In genomic region chr9:136411358-136411757, GRCh38 we compare ENCODE assay signal across 8 cellular contexts. TPM values are rescaled to one million over a fixed set of nuclear protein-coding genes. Genes with fewer than 3 reads are reported as not detected.
DNase-seq lines count a peak whose midpoint lies in the region; ATAC-seq, FAIRE-seq and TF ChIP-seq lines count a peak whose summit lies in the region.

No MANE protein-coding gene starts in this region.

- no TSS peak for BruUV-seq in HepG2 (replicated peaks; lab: Mats Ljungman, UMichigan)

- no peaks in the 10 kb centered on the region for H3K27me3 Mint-ChIP-seq in activated CD4-positive, alpha-beta T cell treated with anti-CD3 and anti-CD28 coated beads for 36 hours
- H3K27me3 Mint-ChIP-seq in activated naive CD8-positive, alpha-beta T cell treated with anti-CD3 and anti-CD28 coated beads, Interleukin-2, amount 50 U/mL, for 24 hours: no peaks in the 10 kb centered on the region

- peaks cover 25 to 49% of the 10 kb centered on the region in 2 experiments for H3K36me3 ChIP-seq in HepG2 (replicated peaks in 1 of 2; ENCODE audit: control insufficient read depth in 1 of 2, insufficient read depth in 2 of 2, low read length in 2 of 2)
- peaks cover 53% of the 10 kb centered on the region for H3K36me3 ChIP-seq in suprapubic skin

- H2AFZ ChIP-seq in HepG2 (ENCODE audit: low read length): no peak overlapping the region

- H3K4me3 ChIP-seq in HepG2 (replicated peaks in 1 of 3; ENCODE audit: insufficient read depth in 1 of 3, low read depth in 2 of 3, low read length in 3 of 3) (peak overlapping the region; percentile 69 to 99 (median 89)), suprapubic skin (peak overlapping the region; percentile 91)

- peak overlapping the region; percentile 91 for H3K4me2 ChIP-seq in HepG2 (ENCODE audit: low read depth, low read length)

- TF ChIP-seq RAD21 in HepG2 (CRISPR knock-in tag; IDR thresholded peaks at IDR 0.05): no peak

- intact Hi-C loops in activated CD4-positive, alpha-beta T cell treated with anti-CD3 and anti-CD28 coated beads for 36 hours (cut with DNase I, micrococcal nuclease): loop anchor here (2.0 kb wide), 2 partner anchors 71 to 317 kb away; partner anchors contain the start of gene SEC16A (in 1 of the 2)
- intact Hi-C loops in HepG2 (cut with micrococcal nuclease; ENCODE audit: unreplicated experiment): no loop called here

- POLR2A ChIA-PET in activated CD4-positive, alpha-beta T cell treated with anti-CD3 and anti-CD28 coated beads for 36 hours (lab: Charles Lee): no interaction called here
- POLR2A ChIA-PET in HepG2 (lab: Yijun Ruan, JAX): interaction anchor here (1.5 kb wide), 1 partner anchor 11 kb away, joined by 3 read pairs; the partner anchor contains the start of gene SNAPC4

- in situ Hi-C loops in HepG2 (cut with HindIII; ENCODE audit: extremely low pct_ligation_motif_present, low pct_unique_long_range_greater_than_20kb): no loop called here

- H3K4me1 Mint-ChIP-seq in activated CD4-positive, alpha-beta T cell treated with anti-CD3 and anti-CD28 coated beads for 36 hours: peaks cover 47% of the 10 kb centered on the region
- H3K4me1 Mint-ChIP-seq in activated naive CD8-positive, alpha-beta T cell treated with anti-CD3 and anti-CD28 coated beads, Interleukin-2, amount 50 U/mL, for 24 hours: peaks cover 47% of the 10 kb centered on the region

- peaks cover 60% of the 10 kb centered on the region for H3K36me3 Mint-ChIP-seq in activated CD4-positive, alpha-beta T cell treated with anti-CD3 and anti-CD28 coated beads for 36 hours (ENCODE audit: low read depth)
- peaks cover 60% of the 10 kb centered on the region for H3K36me3 Mint-ChIP-seq in activated naive CD8-positive, alpha-beta T cell treated with anti-CD3 and anti-CD28 coated beads, Interleukin-2, amount 50 U/mL, for 24 hours (ENCODE audit: low read depth)

- H3K27ac ChIP-seq in HepG2 (ENCODE audit: extremely low read length, insufficient read depth, low read length) (peak overlapping the region; percentile 65), suprapubic skin (no peak overlapping the region)

- peaks cover 8% of the 10 kb centered on the region for H4K20me1 ChIP-seq in HepG2 (ENCODE audit: insufficient read depth, low read length)

- no peak for FAIRE-seq in HepG2 (lab: Jason Lieb, UNC)

- H3K9me3 Mint-ChIP-seq in activated CD4-positive, alpha-beta T cell treated with anti-CD3 and anti-CD28 coated beads for 36 hours (ENCODE audit: low read depth): no peaks in the 10 kb centered on the region
- H3K9me3 Mint-ChIP-seq in activated naive CD8-positive, alpha-beta T cell treated with anti-CD3 and anti-CD28 coated beads, Interleukin-2, amount 50 U/mL, for 24 hours: no peaks in the 10 kb centered on the region

- H3K4me1 ChIP-seq in HepG2 (ENCODE audit: insufficient read depth, low read length) (peaks cover 36% of the 10 kb centered on the region), suprapubic skin (peaks cover 30% of the 10 kb centered on the region)

- peak overlapping the region; percentile 89 for H3K27ac Mint-ChIP-seq in activated CD4-positive, alpha-beta T cell treated with anti-CD3 and anti-CD28 coated beads for 36 hours
- peak overlapping the region; percentile 89 for H3K27ac Mint-ChIP-seq in activated naive CD8-positive, alpha-beta T cell treated with anti-CD3 and anti-CD28 coated beads, Interleukin-2, amount 50 U/mL, for 24 hours

- H3K9ac ChIP-seq in HepG2 (ENCODE audit: insufficient read depth, low read depth, low read length): peak overlapping the region; percentile 89

- CTCF ChIA-PET in activated CD4-positive, alpha-beta T cell treated with anti-CD3 and anti-CD28 coated beads for 36 hours (lab: Charles Lee): interaction anchor here (1.1 kb wide), 1 partner anchor 10 kb away, joined by 7 read pairs; no protein-coding TSS in a partner anchor
- CTCF ChIA-PET in HepG2 (lab: Yijun Ruan, JAX; ENCODE audit: low intra/inter-chr PET ratio, low total read pairs): no interaction called here

- peaks cover 49% of the 10 kb centered on the region for H3K79me2 ChIP-seq in HepG2 (ENCODE audit: insufficient read depth, low read length)

- H3K27me3 ChIP-seq in HepG2 (ENCODE audit: control insufficient read depth in 1 of 2, insufficient read depth in 2 of 2, low read length in 2 of 2) (no peaks in the 10 kb centered on the region; a peak in 1 of 5 replicates), suprapubic skin (no peaks in the 10 kb centered on the region)

- no peak for DNase-seq in activated CD4-positive, alpha-beta T cell treated with anti-CD3 and anti-CD28 coated beads for 36 hours
- DNase-seq in activated CD4-positive, alpha-beta T cell treated with anti-CD3 and anti-CD28 coated beads for 1 hour: no peak
- no peak for DNase-seq in activated naive CD8-positive, alpha-beta T cell treated with anti-CD3 and anti-CD28 coated beads, Interleukin-2, amount 50 U/mL, for 24 hours
- DNase-seq in HepG2 (ENCODE audit: low spot score): no peak
- no peak for DNase-seq in suprapubic skin (ENCODE audit: low spot score in 2 of 2)
- no peak for DNase-seq in GDM1 (lab: John Stamatoyannopoulos, UW)

- peak overlapping the region; percentile 90 for H3K4me3 Mint-ChIP-seq in activated CD4-positive, alpha-beta T cell treated with anti-CD3 and anti-CD28 coated beads for 36 hours
- peak overlapping the region; percentile 98 for H3K4me3 Mint-ChIP-seq in activated naive CD8-positive, alpha-beta T cell treated with anti-CD3 and anti-CD28 coated beads, Interleukin-2, amount 50 U/mL, for 24 hours

- no peak for TF ChIP-seq POLR2A in HepG2 (IDR thresholded peaks at IDR 0.05; ENCODE audit: insufficient read depth in 1 of 2, low read depth in 2 of 2, low read length in 2 of 2)
- TF ChIP-seq POLR2A in suprapubic skin (IDR thresholded peaks at IDR 0.05): no peak

- TF ChIP-seq EP300 in HepG2 (IDR thresholded peaks at IDR 0.05; ENCODE audit: low read depth in 2 of 2, low read length in 2 of 2) (no peak), HepG2 (CRISPR knock-in tag; IDR thresholded peaks at IDR 0.05; ENCODE audit: borderline replicate concordance) (no peak), suprapubic skin (IDR thresholded peaks at IDR 0.05) (no peak)

- ATAC-seq in activated CD4-positive, alpha-beta T cell treated with anti-CD3 and anti-CD28 coated beads for 36 hours: no peak
- peak; percentile 59 for ATAC-seq in activated naive CD8-positive, alpha-beta T cell treated with anti-CD3 and anti-CD28 coated beads, Interleukin-2, amount 50 U/mL, for 24 hours
- ATAC-seq in HepG2: no peak
- no peak for ATAC-seq in HG03460 (IDR thresholded peaks at IDR 0.05; ENCODE audit: unreplicated experiment)
- no peak for ATAC-seq in HG02938 (IDR thresholded peaks at IDR 0.05; ENCODE audit: unreplicated experiment)

- 42% methylated on average over 4 of the region's 4 CpGs for WGBS in HepG2 (ENCODE audit: low lambda C conversion rate)
- 21% methylated on average over 4 of the region's 4 CpGs for WGBS in suprapubic skin

- H3K9me3 ChIP-seq in HepG2 (ENCODE audit: low read length): no peaks in the 10 kb centered on the region
- H3K9me3 ChIP-seq in suprapubic skin: no peaks in the 10 kb centered on the region

- TF ChIP-seq CTCF in HepG2 (CRISPR knock-in tag; IDR thresholded peaks at IDR 0.05) (no peak), suprapubic skin (IDR thresholded peaks at IDR 0.05) (no peak)

RNA-seq across cellular contexts. Expression of gene PMPCA, which starts 0.9 kb away (rescaled TPM):
- total RNA-seq in activated CD4-positive, alpha-beta T cell treated with anti-CD3 and anti-CD28 coated beads for 36 hours: 100 to 1,000 TPM in 1 of 2 experiments, 10 to 100 TPM in 1; 88.0 to 113 TPM
- total RNA-seq in HepG2 (2016; rRNA removed; fragmentation: Illumina TruSeq; extraction: Trizol) (75.7 and 88.4 TPM in 2 replicates), suprapubic skin (10 to 100 TPM; 44.1 to 65.8 (median 63.5) TPM)
- 14.1 and 15.7 TPM in 2 replicates for total RNA-seq in HepG2 (2016; cell fraction: cytosol; rRNA removed; fragmentation: Illumina TruSeq; extraction: Trizol; ENCODE audit: low read depth)
- 70.5 and 92.4 TPM in 2 replicates for total RNA-seq in HepG2 (2016; cell fraction: insoluble cytoplasmic fraction; rRNA removed; fragmentation: Illumina TruSeq; extraction: Trizol)
- 21.9 and 22.0 TPM in 2 replicates for total RNA-seq in HepG2 (2016; cell fraction: membrane; rRNA removed; fragmentation: Illumina TruSeq; extraction: Trizol)
- 58.2 and 62.3 TPM in 2 replicates for total RNA-seq in HepG2 (2016; cell fraction: nucleus; rRNA removed; fragmentation: Illumina TruSeq; extraction: Trizol)
- 70.2 and 80.2 TPM in 2 replicates for polyA plus RNA-seq in HepG2 (2011; rRNA removed)
- 44.9 and 55.2 TPM in 2 replicates for polyA plus RNA-seq in HepG2 (2011; cell fraction: cytosol; rRNA removed)
- polyA plus RNA-seq in HepG2 (2011; cell fraction: nucleus; rRNA removed): 206 and 222 TPM in 2 replicates
- polyA plus RNA-seq in HepG2 (2012): 41.5 and 108 TPM in 2 replicates
- polyA plus RNA-seq in HepG2 (2016; cell fraction: cytosol; fragmentation: Illumina TruSeq; extraction: Trizol; ENCODE audit: low read depth): 10.1 and 10.7 TPM in 2 replicates
- 86.9 and 90.6 TPM in 2 replicates for polyA plus RNA-seq in HepG2 (2016; cell fraction: insoluble cytoplasmic fraction; fragmentation: Illumina TruSeq; extraction: Trizol; ENCODE audit: low read depth)
- polyA plus RNA-seq in HepG2 (2016; cell fraction: membrane; fragmentation: Illumina TruSeq; extraction: Trizol; ENCODE audit: low read depth): 13.3 and 15.7 TPM in 2 replicates
- 114 and 129 TPM in 2 replicates for polyA plus RNA-seq in HepG2 (2016; cell fraction: nucleus; fragmentation: Illumina TruSeq; extraction: Trizol; ENCODE audit: insufficient read depth, low read depth)
- 57.2 and 74.5 TPM in 2 replicates for polyA minus RNA-seq in HepG2 (2011; rRNA and poly(A)+ RNA removed; ENCODE audit: low replicate concordance)
- 22.3 and 23.8 TPM in 2 replicates for polyA minus RNA-seq in HepG2 (2011; cell fraction: cytosol; rRNA and poly(A)+ RNA removed)
- 42.0 and 54.2 TPM in 2 replicates for polyA minus RNA-seq in HepG2 (2011; cell fraction: nucleus; rRNA and poly(A)+ RNA removed)

RNA-seq across cellular contexts. Expression of gene ENTR1, which starts 0.9 kb away (rescaled TPM):
- 10 to 100 TPM; 57.2 to 67.7 TPM for total RNA-seq in activated CD4-positive, alpha-beta T cell treated with anti-CD3 and anti-CD28 coated beads for 36 hours
- total RNA-seq in HepG2 (2016; rRNA removed; fragmentation: Illumina TruSeq; extraction: Trizol) (56.6 and 76.4 TPM in 2 replicates), suprapubic skin (10 to 100 TPM; 37.4 to 93.0 (median 49.7) TPM)
- total RNA-seq in HepG2 (2016; cell fraction: cytosol; rRNA removed; fragmentation: Illumina TruSeq; extraction: Trizol; ENCODE audit: low read depth): 47.6 and 52.6 TPM in 2 replicates
- total RNA-seq in HepG2 (2016; cell fraction: insoluble cytoplasmic fraction; rRNA removed; fragmentation: Illumina TruSeq; extraction: Trizol): 51.9 and 75.7 TPM in 2 replicates
- 90.1 and 92.9 TPM in 2 replicates for total RNA-seq in HepG2 (2016; cell fraction: membrane; rRNA removed; fragmentation: Illumina TruSeq; extraction: Trizol)
- total RNA-seq in HepG2 (2016; cell fraction: nucleus; rRNA removed; fragmentation: Illumina TruSeq; extraction: Trizol): 59.2 and 73.6 TPM in 2 replicates
- 70.1 and 84.2 TPM in 2 replicates for polyA plus RNA-seq in HepG2 (2011; rRNA removed)
- 35.5 and 40.6 TPM in 2 replicates for polyA plus RNA-seq in HepG2 (2011; cell fraction: cytosol; rRNA removed)
- 236 and 246 TPM in 2 replicates for polyA plus RNA-seq in HepG2 (2011; cell fraction: nucleus; rRNA removed)
- 48.1 and 65.0 TPM in 2 replicates for polyA plus RNA-seq in HepG2 (2012)
- 47.0 and 48.8 TPM in 2 replicates for polyA plus RNA-seq in HepG2 (2016; cell fraction: cytosol; fragmentation: Illumina TruSeq; extraction: Trizol; ENCODE audit: low read depth)
- polyA plus RNA-seq in HepG2 (2016; cell fraction: insoluble cytoplasmic fraction; fragmentation: Illumina TruSeq; extraction: Trizol; ENCODE audit: low read depth): 57.5 and 58.8 TPM in 2 replicates
- 70.9 TPM in 2 replicates for polyA plus RNA-seq in HepG2 (2016; cell fraction: membrane; fragmentation: Illumina TruSeq; extraction: Trizol; ENCODE audit: low read depth)
- polyA plus RNA-seq in HepG2 (2016; cell fraction: nucleus; fragmentation: Illumina TruSeq; extraction: Trizol; ENCODE audit: insufficient read depth, low read depth): 178 and 194 TPM in 2 replicates
- 57.8 and 122 TPM in 2 replicates for polyA minus RNA-seq in HepG2 (2011; rRNA and poly(A)+ RNA removed; ENCODE audit: low replicate concordance)
- polyA minus RNA-seq in HepG2 (2011; cell fraction: cytosol; rRNA and poly(A)+ RNA removed): 17.6 and 22.7 TPM in 2 replicates
- 46.1 and 48.1 TPM in 2 replicates for polyA minus RNA-seq in HepG2 (2011; cell fraction: nucleus; rRNA and poly(A)+ RNA removed)

RNA-seq across cellular contexts. Expression of gene SNAPC4, which starts 11.4 kb away (rescaled TPM):
- 10 to 100 TPM; 12.4 to 16.8 TPM for total RNA-seq in activated CD4-positive, alpha-beta T cell treated with anti-CD3 and anti-CD28 coated beads for 36 hours
- 4.3 and 6.0 TPM in 2 replicates for total RNA-seq in HepG2 (2016; rRNA removed; fragmentation: Illumina TruSeq; extraction: Trizol)
- total RNA-seq in HepG2 (2016; cell fraction: cytosol; rRNA removed; fragmentation: Illumina TruSeq; extraction: Trizol; ENCODE audit: low read depth): 0.51 and 0.88 TPM in 2 replicates
- 3.9 and 6.1 TPM in 2 replicates for total RNA-seq in HepG2 (2016; cell fraction: insoluble cytoplasmic fraction; rRNA removed; fragmentation: Illumina TruSeq; extraction: Trizol)
- 1.5 TPM in 2 replicates for total RNA-seq in HepG2 (2016; cell fraction: membrane; rRNA removed; fragmentation: Illumina TruSeq; extraction: Trizol)
- total RNA-seq in HepG2 (2016; cell fraction: nucleus; rRNA removed; fragmentation: Illumina TruSeq; extraction: Trizol): 7.0 and 9.4 TPM in 2 replicates
- polyA plus RNA-seq in HepG2 (2011; rRNA removed): 2.0 and 3.3 TPM in 2 replicates
- 1.0 and 1.7 TPM in 2 replicates for polyA plus RNA-seq in HepG2 (2011; cell fraction: cytosol; rRNA removed)
- polyA plus RNA-seq in HepG2 (2011; cell fraction: nucleus; rRNA removed): 20.5 and 27.4 TPM in 2 replicates
- 3.3 TPM in 2 replicates for polyA plus RNA-seq in HepG2 (2012)
- 0.61 and 0.67 TPM in 2 replicates for polyA plus RNA-seq in HepG2 (2016; cell fraction: cytosol; fragmentation: Illumina TruSeq; extraction: Trizol; ENCODE audit: low read depth)
- 3.3 and 4.8 TPM in 2 replicates for polyA plus RNA-seq in HepG2 (2016; cell fraction: insoluble cytoplasmic fraction; fragmentation: Illumina TruSeq; extraction: Trizol; ENCODE audit: low read depth)
- 1.2 and 1.3 TPM in 2 replicates for polyA plus RNA-seq in HepG2 (2016; cell fraction: membrane; fragmentation: Illumina TruSeq; extraction: Trizol; ENCODE audit: low read depth)
- polyA plus RNA-seq in HepG2 (2016; cell fraction: nucleus; fragmentation: Illumina TruSeq; extraction: Trizol; ENCODE audit: insufficient read depth, low read depth): 37.0 and 38.1 TPM in 2 replicates
- polyA minus RNA-seq in HepG2 (2011; rRNA and poly(A)+ RNA removed; ENCODE audit: low replicate concordance): 1.5 and 5.2 TPM in 2 replicates
- polyA minus RNA-seq in HepG2 (2011; cell fraction: cytosol; rRNA and poly(A)+ RNA removed): 0.53 and 1.1 TPM in 2 replicates
- 6.3 and 6.8 TPM in 2 replicates for polyA minus RNA-seq in HepG2 (2011; cell fraction: nucleus; rRNA and poly(A)+ RNA removed)
- 10 to 100 TPM in 2 of 4 donors, 1 to 10 TPM in 2; 6.1 to 11.1 (median 9.8) TPM for total RNA-seq in suprapubic skin

RNA-seq across cellular contexts. Expression of gene INPP5E, which starts 28.3 kb away (rescaled TPM):
- total RNA-seq in activated CD4-positive, alpha-beta T cell treated with anti-CD3 and anti-CD28 coated beads for 36 hours: 10 to 100 TPM; 13.5 to 14.1 TPM
- 3.0 and 5.5 TPM in 2 replicates for total RNA-seq in HepG2 (2016; rRNA removed; fragmentation: Illumina TruSeq; extraction: Trizol)
- total RNA-seq in HepG2 (2016; cell fraction: cytosol; rRNA removed; fragmentation: Illumina TruSeq; extraction: Trizol; ENCODE audit: low read depth): 0.91 and 1.3 TPM in 2 replicates
- 2.7 and 5.4 TPM in 2 replicates for total RNA-seq in HepG2 (2016; cell fraction: insoluble cytoplasmic fraction; rRNA removed; fragmentation: Illumina TruSeq; extraction: Trizol)
- 3.3 and 3.4 TPM in 2 replicates for total RNA-seq in HepG2 (2016; cell fraction: membrane; rRNA removed; fragmentation: Illumina TruSeq; extraction: Trizol)
- total RNA-seq in HepG2 (2016; cell fraction: nucleus; rRNA removed; fragmentation: Illumina TruSeq; extraction: Trizol): 5.6 and 6.0 TPM in 2 replicates
- 5.5 and 7.5 TPM in 2 replicates for polyA plus RNA-seq in HepG2 (2011; rRNA removed)
- polyA plus RNA-seq in HepG2 (2011; cell fraction: cytosol; rRNA removed): 3.2 and 4.1 TPM in 2 replicates
- 45.5 and 51.1 TPM in 2 replicates for polyA plus RNA-seq in HepG2 (2011; cell fraction: nucleus; rRNA removed)
- polyA plus RNA-seq in HepG2 (2012): 3.7 and 5.4 TPM in 2 replicates
- 0.89 and 1.0 TPM in 2 replicates for polyA plus RNA-seq in HepG2 (2016; cell fraction: cytosol; fragmentation: Illumina TruSeq; extraction: Trizol; ENCODE audit: low read depth)
- polyA plus RNA-seq in HepG2 (2016; cell fraction: insoluble cytoplasmic fraction; fragmentation: Illumina TruSeq; extraction: Trizol; ENCODE audit: low read depth): 4.0 and 5.3 TPM in 2 replicates
- 2.6 and 3.1 TPM in 2 replicates for polyA plus RNA-seq in HepG2 (2016; cell fraction: membrane; fragmentation: Illumina TruSeq; extraction: Trizol; ENCODE audit: low read depth)
- 22.1 and 22.8 TPM in 2 replicates for polyA plus RNA-seq in HepG2 (2016; cell fraction: nucleus; fragmentation: Illumina TruSeq; extraction: Trizol; ENCODE audit: insufficient read depth, low read depth)
- polyA minus RNA-seq in HepG2 (2011; rRNA and poly(A)+ RNA removed; ENCODE audit: low replicate concordance): 5.4 and 5.9 TPM in 2 replicates
- 2.7 and 3.1 TPM in 2 replicates for polyA minus RNA-seq in HepG2 (2011; cell fraction: cytosol; rRNA and poly(A)+ RNA removed)
- polyA minus RNA-seq in HepG2 (2011; cell fraction: nucleus; rRNA and poly(A)+ RNA removed): 5.8 and 7.5 TPM in 2 replicates
- 10 to 100 TPM in 3 of 4 donors, 1 to 10 TPM in 1; 9.8 to 20.3 (median 12.9) TPM for total RNA-seq in suprapubic skin

RNA-seq across cellular contexts. Expression of gene CARD9, which starts 37.9 kb away (rescaled TPM):
- 1 to 10 TPM in 1 of 2 experiments, under 1 TPM in 1; 0.98 to 1.1 TPM for total RNA-seq in activated CD4-positive, alpha-beta T cell treated with anti-CD3 and anti-CD28 coated beads for 36 hours
- total RNA-seq in HepG2 (2016; rRNA removed; fragmentation: Illumina TruSeq; extraction: Trizol) (3.6 and 7.4 TPM in 2 replicates), suprapubic skin (1 to 10 TPM; 2.3 to 7.4 (median 3.3) TPM)
- total RNA-seq in HepG2 (2016; cell fraction: cytosol; rRNA removed; fragmentation: Illumina TruSeq; extraction: Trizol; ENCODE audit: low read depth): 2.1 TPM in 2 replicates
- 3.4 and 7.7 TPM in 2 replicates for total RNA-seq in HepG2 (2016; cell fraction: insoluble cytoplasmic fraction; rRNA removed; fragmentation: Illumina TruSeq; extraction: Trizol)
- total RNA-seq in HepG2 (2016; cell fraction: membrane; rRNA removed; fragmentation: Illumina TruSeq; extraction: Trizol): 1.7 and 2.5 TPM in 2 replicates
- 7.9 and 8.9 TPM in 2 replicates for total RNA-seq in HepG2 (2016; cell fraction: nucleus; rRNA removed; fragmentation: Illumina TruSeq; extraction: Trizol)
- 3.3 and 7.2 TPM in 2 replicates for polyA plus RNA-seq in HepG2 (2011; rRNA removed)
- polyA plus RNA-seq in HepG2 (2011; cell fraction: cytosol; rRNA removed): 1.3 and 2.2 TPM in 2 replicates
- 51.0 and 60.5 TPM in 2 replicates for polyA plus RNA-seq in HepG2 (2011; cell fraction: nucleus; rRNA removed)
- polyA plus RNA-seq in HepG2 (2012): 2.6 and 4.5 TPM in 2 replicates
- polyA plus RNA-seq in HepG2 (2016; cell fraction: cytosol; fragmentation: Illumina TruSeq; extraction: Trizol; ENCODE audit: low read depth): 0.79 and 1.0 TPM in 2 replicates
- polyA plus RNA-seq in HepG2 (2016; cell fraction: insoluble cytoplasmic fraction; fragmentation: Illumina TruSeq; extraction: Trizol; ENCODE audit: low read depth): 2.6 and 5.2 TPM in 2 replicates
- polyA plus RNA-seq in HepG2 (2016; cell fraction: membrane; fragmentation: Illumina TruSeq; extraction: Trizol; ENCODE audit: low read depth): 0.66 and 0.74 TPM in 2 replicates
- polyA plus RNA-seq in HepG2 (2016; cell fraction: nucleus; fragmentation: Illumina TruSeq; extraction: Trizol; ENCODE audit: insufficient read depth, low read depth): 23.4 and 24.3 TPM in 2 replicates
- 2.0 and 6.6 TPM in 2 replicates for polyA minus RNA-seq in HepG2 (2011; rRNA and poly(A)+ RNA removed; ENCODE audit: low replicate concordance)
- polyA minus RNA-seq in HepG2 (2011; cell fraction: cytosol; rRNA and poly(A)+ RNA removed): 0.62 and 0.99 TPM in 2 replicates
- 8.3 and 8.4 TPM in 2 replicates for polyA minus RNA-seq in HepG2 (2011; cell fraction: nucleus; rRNA and poly(A)+ RNA removed)
